In genomic region chr13:30319703-30320102, GRCh38 we compare ENCODE assay signal across 1 cellular context.
TF ChIP-seq lines count a peak whose summit lies in the region.

No MANE protein-coding gene starts in this region.

TF ChIP-seq in GM12878, 131 proteins besides CTCF, POLR2A, EP300 and RAD21:
- TF ChIP-seq MTA2 (IDR thresholded peaks at IDR 0.05; ENCODE audit: low read depth) (no peak), RUNX3 (IDR thresholded peaks at IDR 0.05; ENCODE audit: low read length) (peak; percentile 9; the same call in 1 of the 2 replicates)
